16 cellular contexts compared by ENCODE assay signal in genomic region chr11:67365756-67366384, GRCh38. TPM values are rescaled to one million over a fixed set of nuclear protein-coding genes. Genes with fewer than 3 reads are reported as not detected.
A peak's percentile ranks its signal among the peaks of the same experiment; 100 is the strongest.
DNase-seq lines count a peak whose midpoint lies in the region; ATAC-seq and TF ChIP-seq lines count a peak whose summit lies in the region.
"Had no signal": no experiment of that assay in that cellular context is flagged by ENCODE, and none has a peak within 500 bp of the region (broad histone marks: within the 10 kb centered on the region; RNA-seq: fewer than 3 reads in every experiment).

No MANE protein-coding gene starts in this region.

- peak overlapping the region; percentile 1 for H3K27ac ChIP-seq in left ventricle myocardium inferior (replicated peaks)
- H3K27ac ChIP-seq in right atrium auricular region, result peak overlapping the region in 1 of 2 donors; percentile 79
- H3K27ac ChIP-seq in vagina, result peak overlapping the region; percentile 82
- H3K27ac ChIP-seq in body of pancreas, result no peak overlapping the region
- H3K27ac ChIP-seq: VCaP had no signal

- H3K36me3 ChIP-seq in left ventricle myocardium inferior, result no peaks in the 10 kb centered on the region
- peaks cover 9% of the 10 kb centered on the region for H3K36me3 ChIP-seq in right atrium auricular region
- no peaks in the 10 kb centered on the region for H3K36me3 ChIP-seq in vagina
- H3K36me3 ChIP-seq in body of pancreas (replicated peaks in 1 of 2; ENCODE audit: insufficient read depth in 1 of 2, low read depth in 2 of 2), result no peaks in the 10 kb centered on the region

- H3K36me3 Mint-ChIP-seq in endothelial cell (ENCODE audit: low read depth, unreplicated experiment), result peaks cover 33% of the 10 kb centered on the region
- H3K36me3 Mint-ChIP-seq: activated naive CD4-positive, alpha-beta T cell treated with anti-CD3 and anti-CD28 coated beads, Interleukin-2, amount 50 U/mL, for 72 hours had no signal

- no peaks in the 10 kb centered on the region for H3K9me3 Mint-ChIP-seq in endothelial cell (ENCODE audit: unreplicated experiment)
- H3K9me3 Mint-ChIP-seq: activated naive CD4-positive, alpha-beta T cell treated with anti-CD3 and anti-CD28 coated beads, Interleukin-2, amount 50 U/mL, for 72 hours had no signal

- H3K4me3 Mint-ChIP-seq in endothelial cell (ENCODE audit: unreplicated experiment), result peak overlapping the region; percentile 32

- DNase-seq in left ventricle myocardium inferior, result no peak
- DNase-seq in right atrium auricular region (ENCODE audit: low spot score), result no peak
- no peak for DNase-seq in endothelial cell (ENCODE audit: low spot score)
- peak; percentile 54 for DNase-seq in occipital lobe (lab: John Stamatoyannopoulos, UW)
- no peak for DNase-seq in vagina (ENCODE audit: extremely low spot score in 2 of 2)
- no peak for DNase-seq in erythroblast (lab: John Stamatoyannopoulos, UW)
- DNase-seq in body of pancreas, result no peak
- DNase-seq: HCEC 1CT; retina; SK-N-SH; stimulated activated CD4-positive, alpha-beta T cell treated with anti-CD3 and anti-CD28 coated beads, Interleukin-4, amount 100 ng/mL, for 4 hours; stimulated activated naive CD8-positive, alpha-beta T cell treated with anti-CD3 and anti-CD28 coated beads, Interleukin-15, Interleukin-2, amounts not matched to agents 100 U/mL and 50 U/mL, for 24 hours had no signal

- TF ChIP-seq POLR2A in vagina (IDR thresholded peaks at IDR 0.05) (no peak), erythroblast (IDR thresholded peaks at IDR 0.05; ENCODE audit: low read length) (no peak), body of pancreas (IDR thresholded peaks at IDR 0.05) (no peak)

- TF ChIP-seq CTCF in left ventricle myocardium inferior (IDR thresholded peaks at IDR 0.05; ENCODE audit: borderline replicate concordance) (no peak), right atrium auricular region (IDR thresholded peaks at IDR 0.05) (no peak), endothelial cell (IDR thresholded peaks at IDR 0.05; ENCODE audit: unreplicated experiment) (no peak), vagina (IDR thresholded peaks at IDR 0.05) (no peak), body of pancreas (IDR thresholded peaks at IDR 0.05) (no peak)

- H3K4me3 ChIP-seq in left ventricle myocardium inferior (no peak overlapping the region), right atrium auricular region (no peak overlapping the region), vagina (no peak overlapping the region), body of pancreas (no peak overlapping the region)
- H3K4me3 ChIP-seq: lung had no signal

- H3K9me3 ChIP-seq in left ventricle myocardium inferior (replicated peaks) (no peaks in the 10 kb centered on the region), right atrium auricular region (no peaks in the 10 kb centered on the region), vagina (no peaks in the 10 kb centered on the region), body of pancreas (no peaks in the 10 kb centered on the region)
- H3K9me3 ChIP-seq: SK-N-SH had no signal

- 77 to 80% methylated on average over 12 of the region's 12 CpGs for WGBS in body of pancreas, 2 donors

- H3K27me3 ChIP-seq in left ventricle myocardium inferior (ENCODE audit: low read depth) (no peaks in the 10 kb centered on the region), right atrium auricular region (no peaks in the 10 kb centered on the region), vagina (no peaks in the 10 kb centered on the region), body of pancreas (no peaks in the 10 kb centered on the region)

- peaks cover 25% of the 10 kb centered on the region for H3K4me1 Mint-ChIP-seq in endothelial cell (ENCODE audit: unreplicated experiment)

- no peak for ATAC-seq in body of pancreas
- ATAC-seq in GM19023 (IDR thresholded peaks at IDR 0.05; ENCODE audit: unreplicated experiment), result no peak
- ATAC-seq: activated naive CD4-positive, alpha-beta T cell treated with anti-CD3 and anti-CD28 coated beads, Interleukin-2, amount 50 U/mL, for 72 hours; stimulated activated naive CD8-positive, alpha-beta T cell treated with anti-CD3 and anti-CD28 coated beads, Interleukin-15, Interleukin-2, amounts not matched to agents 100 U/mL and 50 U/mL, for 24 hours had no signal

- intact Hi-C loops in left ventricle myocardium inferior (cut with micrococcal nuclease) (no loop called here), vagina (cut with DNase I) (no loop called here), body of pancreas (cut with DNase I) (no loop called here)

- H3K4me1 ChIP-seq in left ventricle myocardium inferior (peaks cover 34% of the 10 kb centered on the region), right atrium auricular region (peaks cover 0 to 46% of the 10 kb centered on the region in 2 donors), vagina (peaks cover 66% of the 10 kb centered on the region), body of pancreas (peaks cover 21% of the 10 kb centered on the region)

- H3K27me3 Mint-ChIP-seq in endothelial cell (ENCODE audit: unreplicated experiment), result peaks cover 2% of the 10 kb centered on the region

- peak overlapping the region; percentile 26 for H3K27ac Mint-ChIP-seq in endothelial cell (ENCODE audit: unreplicated experiment)
- H3K27ac Mint-ChIP-seq: activated naive CD4-positive, alpha-beta T cell treated with anti-CD3 and anti-CD28 coated beads, Interleukin-2, amount 50 U/mL, for 72 hours had no signal

RNA-seq across cellular contexts. Expression of gene CLCF1, which starts 7.5 kb away (rescaled TPM):
- total RNA-seq in left ventricle myocardium inferior, result 0.82 TPM
- 10 to 100 TPM in 1 of 2 donors, 1 to 10 TPM in 1; 2.7 to 18.0 TPM for total RNA-seq in right atrium auricular region
- 12.6 TPM for total RNA-seq in endothelial cell (ENCODE audit: unreplicated experiment)
- not detected for total RNA-seq in occipital lobe
- total RNA-seq in vagina, result 20.6 TPM
- total RNA-seq in body of pancreas, result 10 to 100 TPM in 1 of 2 donors, 1 to 10 TPM in 1; 2.3 to 14.5 TPM

RNA-seq across cellular contexts. Expression of gene POLD4, which starts 12.5 kb away (rescaled TPM):
- total RNA-seq in left ventricle myocardium inferior, result 47.0 TPM
- 100 to 1,000 TPM; 115 to 136 TPM for total RNA-seq in right atrium auricular region
- 92.1 TPM for total RNA-seq in endothelial cell (ENCODE audit: unreplicated experiment)
- 3.6 TPM for total RNA-seq in occipital lobe
- 80.0 TPM for total RNA-seq in vagina
- 100 to 1,000 TPM in 1 of 2 donors, 10 to 100 TPM in 1; 82.1 to 103 TPM for total RNA-seq in body of pancreas

RNA-seq across cellular contexts. Expression of gene RAD9A, which starts 25.9 kb away (rescaled TPM):
- 7.0 TPM for total RNA-seq in left ventricle myocardium inferior
- total RNA-seq in right atrium auricular region, result 1 to 10 TPM; 6.2 to 6.5 TPM
- 18.4 TPM for total RNA-seq in endothelial cell (ENCODE audit: unreplicated experiment)
- total RNA-seq in occipital lobe, result 14.0 TPM
- 20.6 TPM for total RNA-seq in vagina
- 10 to 100 TPM; 22.6 to 49.4 TPM for total RNA-seq in body of pancreas

RNA-seq across cellular contexts. Expression of gene PPP1CA, which starts 35.8 kb away (rescaled TPM):
- total RNA-seq in left ventricle myocardium inferior, result 86.0 TPM
- 100 to 1,000 TPM in 1 of 2 donors, 10 to 100 TPM in 1; 97.8 to 112 TPM for total RNA-seq in right atrium auricular region
- 249 TPM for total RNA-seq in endothelial cell (ENCODE audit: unreplicated experiment)
- 53.5 TPM for total RNA-seq in occipital lobe
- total RNA-seq in vagina, result 102 TPM
- total RNA-seq in body of pancreas, result 100 to 1,000 TPM in 1 of 2 donors, 10 to 100 TPM in 1; 81.1 to 104 TPM

RNA-seq across cellular contexts. Expression of gene TBC1D10C, which starts 38.0 kb away (rescaled TPM):
- total RNA-seq in left ventricle myocardium inferior (1.0 TPM), right atrium auricular region (1 to 10 TPM in 1 of 2 donors, under 1 TPM in 1; 0.33 to 1.4 TPM), endothelial cell (ENCODE audit: unreplicated experiment) (13.2 TPM), occipital lobe (0.16 TPM), vagina (6.6 TPM), body of pancreas (1 to 10 TPM; 1.6 to 4.3 TPM)

Comparison
In these comparisons a context has a peak if more than half of its experiments do, and no peak if none do; other contexts are left out.
1. H3K27ac ChIP-seq: peak in left ventricle myocardium inferior (single experiment) and vagina (single experiment); none in body of pancreas (0 of 4).
2. RNA of gene POLD4, which starts 12.5 kb away (total RNA-seq): 115 to 136 TPM in right atrium auricular region, 82.1 to 103 TPM in body of pancreas, 92.1 TPM in endothelial cell (single experiment), 80.0 TPM in vagina (single experiment) and 47.0 TPM in left ventricle myocardium inferior (single experiment); 3.6 TPM in occipital lobe (single experiment); every median in the first group is over 10 times any median in the second.